In genomic region chr14:62304172-62304571, GRCh38 we compare ENCODE assay signal across 13 cellular contexts.
"Had no signal": no experiment of that assay in that cellular context is flagged by ENCODE, and none has a peak within 500 bp of the region (broad histone marks: within the 10 kb centered on the region; RNA-seq: fewer than 3 reads in every experiment).

No MANE protein-coding gene starts in this region.

- ATAC-seq: activated CD8-positive, alpha-beta memory T cell treated with anti-CD3 and anti-CD28 coated beads, Interleukin-2, amount 10 ng/mL, durations not matched to agents 7 days and 5 days; left cardiac atrium; mucosa of descending colon; natural killer cell had no signal

- DNase-seq: activated CD4-positive, alpha-beta T cell treated with anti-CD3 and anti-CD28 coated beads, Interleukin-2, amount 50 U/mL, for 4 hours; activated CD4-positive, CD25-positive, alpha-beta regulatory T cell treated with anti-CD3 and anti-CD28 coated beads, Interleukin-2, amount 50 U/mL, for 72 hours; activated CD8-positive, alpha-beta memory T cell treated with anti-CD3 and anti-CD28 coated beads, Interleukin-2, amount 10 ng/mL, durations not matched to agents 7 days and 5 days; activated naive CD8-positive, alpha-beta T cell treated with anti-CD3 and anti-CD28 coated beads, Interleukin-2, amount 10 ng/mL, durations not matched to agents 7 days and 5 days; aorta; dermis blood vessel endothelial cell; left cardiac atrium; mucosa of descending colon; natural killer cell; nucleus accumbens; sigmoid colon; stimulated activated CD4-positive, alpha-beta T cell treated with anti-CD3 and anti-CD28 coated beads, Interleukin-12 subunit alpha, Interleukin-12 subunit beta, amount 100 ng/mL, for 4 hours; testis had no signal
